ENCODE assay signal across 1 cellular context in the genomic region with DNA sequence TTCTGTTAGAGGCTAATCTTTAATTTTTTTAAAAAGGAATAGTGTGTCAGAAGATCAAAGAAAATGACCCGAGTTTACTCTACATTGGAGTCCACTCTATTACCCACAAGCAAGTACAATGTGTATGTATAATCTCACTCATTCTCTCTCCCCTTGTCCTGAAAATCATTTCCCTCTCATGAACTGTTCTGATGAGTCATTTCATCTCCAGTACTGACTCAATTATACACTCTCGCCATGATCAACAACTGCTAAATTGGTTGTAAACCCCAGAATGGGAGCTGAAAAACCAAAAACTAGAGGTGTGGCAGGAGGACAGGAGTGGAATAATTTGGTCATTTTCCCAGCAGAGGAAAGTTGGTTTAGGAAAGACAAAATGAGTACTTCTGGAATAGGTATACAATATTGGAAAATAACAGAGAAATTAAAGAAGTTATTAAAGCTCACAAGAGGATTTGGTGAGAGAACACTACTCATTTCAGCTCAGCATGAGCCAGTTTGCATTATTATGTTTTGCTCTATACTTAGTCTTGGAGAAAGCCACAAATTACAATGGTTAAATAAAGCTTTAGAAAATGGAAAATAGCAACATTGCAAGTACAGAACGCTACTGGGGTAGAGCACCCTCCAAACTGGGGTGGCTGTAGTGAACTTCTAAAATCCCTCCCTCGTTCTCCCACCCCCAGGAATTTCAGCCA.
TF ChIP-seq lines count a peak whose summit lies in the region.

No MANE protein-coding gene starts in this region.

TF ChIP-seq in GM23338, 12 proteins besides CTCF, POLR2A, EP300 and RAD21 (continued from another document):
- TF ChIP-seq, protein P1, sequence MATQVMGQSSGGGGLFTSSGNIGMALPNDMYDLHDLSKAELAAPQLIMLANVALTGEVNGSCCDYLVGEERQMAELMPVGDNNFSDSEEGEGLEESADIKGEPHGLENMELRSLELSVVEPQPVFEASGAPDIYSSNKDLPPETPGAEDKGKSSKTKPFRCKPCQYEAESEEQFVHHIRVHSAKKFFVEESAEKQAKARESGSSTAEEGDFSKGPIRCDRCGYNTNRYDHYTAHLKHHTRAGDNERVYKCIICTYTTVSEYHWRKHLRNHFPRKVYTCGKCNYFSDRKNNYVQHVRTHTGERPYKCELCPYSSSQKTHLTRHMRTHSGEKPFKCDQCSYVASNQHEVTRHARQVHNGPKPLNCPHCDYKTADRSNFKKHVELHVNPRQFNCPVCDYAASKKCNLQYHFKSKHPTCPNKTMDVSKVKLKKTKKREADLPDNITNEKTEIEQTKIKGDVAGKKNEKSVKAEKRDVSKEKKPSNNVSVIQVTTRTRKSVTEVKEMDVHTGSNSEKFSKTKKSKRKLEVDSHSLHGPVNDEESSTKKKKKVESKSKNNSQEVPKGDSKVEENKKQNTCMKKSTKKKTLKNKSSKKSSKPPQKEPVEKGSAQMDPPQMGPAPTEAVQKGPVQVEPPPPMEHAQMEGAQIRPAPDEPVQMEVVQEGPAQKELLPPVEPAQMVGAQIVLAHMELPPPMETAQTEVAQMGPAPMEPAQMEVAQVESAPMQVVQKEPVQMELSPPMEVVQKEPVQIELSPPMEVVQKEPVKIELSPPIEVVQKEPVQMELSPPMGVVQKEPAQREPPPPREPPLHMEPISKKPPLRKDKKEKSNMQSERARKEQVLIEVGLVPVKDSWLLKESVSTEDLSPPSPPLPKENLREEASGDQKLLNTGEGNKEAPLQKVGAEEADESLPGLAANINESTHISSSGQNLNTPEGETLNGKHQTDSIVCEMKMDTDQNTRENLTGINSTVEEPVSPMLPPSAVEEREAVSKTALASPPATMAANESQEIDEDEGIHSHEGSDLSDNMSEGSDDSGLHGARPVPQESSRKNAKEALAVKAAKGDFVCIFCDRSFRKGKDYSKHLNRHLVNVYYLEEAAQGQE (IDR thresholded peaks at IDR 0.05; ENCODE audit: unreplicated experiment), result no peak
- no peak for TF ChIP-seq EZH2 (IDR thresholded peaks at IDR 0.05; ENCODE audit: low read depth, unreplicated experiment)
- TF ChIP-seq CREB1 (CRISPR knock-in tag; IDR thresholded peaks at IDR 0.05; ENCODE audit: low read depth), result no peak
- no peak for TF ChIP-seq EZH2phosphoT487 (IDR thresholded peaks at IDR 0.05; ENCODE audit: unreplicated experiment)
- TF ChIP-seq ZNF331 (CRISPR knock-in tag; IDR thresholded peaks at IDR 0.05; ENCODE audit: low read depth), result no peak
- TF ChIP-seq ZNF114 (CRISPR knock-in tag; IDR thresholded peaks at IDR 0.05), result no peak
- TF ChIP-seq POLR2AphosphoS5 (IDR thresholded peaks at IDR 0.05; ENCODE audit: low read depth), result no peak
